In the genomic region with DNA sequence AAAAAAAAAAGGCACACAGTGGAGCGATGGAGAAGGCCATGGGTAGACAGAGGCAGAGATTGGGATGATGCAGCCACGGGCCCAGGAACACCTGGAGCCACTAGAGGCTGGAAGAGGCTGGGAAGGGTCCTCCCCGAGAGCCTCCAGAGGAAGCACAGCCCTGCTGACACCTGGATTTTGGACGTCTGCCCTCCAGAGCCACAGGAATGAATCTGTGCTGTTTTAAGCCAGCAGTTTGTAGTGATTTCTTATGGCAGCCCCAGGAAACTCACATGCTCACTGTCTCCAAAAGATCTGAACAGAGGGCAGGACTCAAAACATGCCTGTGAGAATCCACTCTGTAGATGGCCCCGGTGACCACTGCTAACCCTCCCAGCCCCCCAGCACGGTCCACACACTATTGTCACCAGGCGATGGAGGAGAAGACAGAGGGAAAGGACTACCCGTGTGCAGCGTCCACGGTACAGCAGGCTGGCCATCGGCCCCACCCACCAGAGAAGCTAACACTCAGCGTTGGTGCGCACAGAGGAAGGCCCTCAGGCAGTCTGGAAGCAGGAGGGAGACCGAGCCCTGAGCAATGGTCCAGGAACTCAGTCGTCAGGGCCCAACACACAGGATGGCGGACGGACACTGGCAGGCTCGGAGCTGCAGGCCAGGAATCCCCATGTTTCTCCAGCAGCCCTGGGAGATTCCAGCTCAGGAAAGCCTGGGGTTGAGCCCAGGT, we compare ENCODE assay signal across 18 cellular contexts.
A peak's percentile ranks its signal among the peaks of the same experiment; 100 is the strongest.
DNase-seq lines count a peak whose midpoint lies in the region; ATAC-seq, FAIRE-seq and TF ChIP-seq lines count a peak whose summit lies in the region.
"Had no signal": no experiment of that assay in that cellular context is flagged by ENCODE, and none has a peak within 500 bp of the region (broad histone marks: within the 10 kb centered on the region; RNA-seq: fewer than 3 reads in every experiment).

No MANE protein-coding gene starts in this region.

- no peaks in the 10 kb centered on the region for H4K20me1 ChIP-seq in GM12878 (ENCODE audit: control insufficient read depth, insufficient read depth)

- H3K27ac ChIP-seq in left ventricle myocardium inferior (replicated peaks) (peak overlapping the region; percentile 78), GM12878 (ENCODE audit: control insufficient read depth, insufficient read depth) (no peak overlapping the region), thyroid gland (peak overlapping the region in 2 of 3 donors; percentile 5 to 31)

- intact Hi-C loops in left ventricle myocardium inferior (cut with micrococcal nuclease) = no loop called here
- intact Hi-C loops in Right ventricle myocardium superior (cut with DNase I) = loop anchor here (10.0 kb wide), 1 partner anchor 98 kb away; the partner anchor contains the start of gene BMP7
- intact Hi-C loops in GM12878 (cut with micrococcal nuclease; ENCODE audit: unreplicated experiment) = no loop called here
- intact Hi-C loops in thyroid gland (cut with DNase I) = no loop called here

- H3K4me3 ChIP-seq in left ventricle myocardium inferior = no peak overlapping the region
- no peak overlapping the region for H3K4me3 ChIP-seq in GM12878
- no peak overlapping the region for H3K4me3 ChIP-seq in thyroid gland (replicated peaks in 1 of 3)
- H3K4me3 ChIP-seq: GM23338, Peyer's patch had no signal

- WGBS in GM12878 (ENCODE audit: insufficient coverage, insufficient replicate concordance, low lambda C conversion rate, missing lambda C conversion rate) = 41% methylated on average over 18 of the region's 18 CpGs
- 84 to 92% methylated on average over 17 to 18 of the region's 18 CpGs for WGBS in thyroid gland, 2 donors

- H3K4me1 ChIP-seq in left ventricle myocardium inferior (peaks cover 19% of the 10 kb centered on the region), GM12878 (ENCODE audit: control insufficient read depth, insufficient read depth, low read length) (no peaks in the 10 kb centered on the region), thyroid gland (peaks cover 19 to 22% of the 10 kb centered on the region in 2 donors)
- H3K4me1 ChIP-seq: BE2C, Peyer's patch had no signal

- TF ChIP-seq POLR2A in GM12878 (IDR thresholded peaks at IDR 0.05; ENCODE audit: low read depth, low read length) = no peak
- no peak for TF ChIP-seq POLR2A in thyroid gland (IDR thresholded peaks at IDR 0.05)

- TF ChIP-seq EP300 in GM12878 (IDR thresholded peaks at IDR 0.05; ENCODE audit: borderline replicate concordance in 1 of 2, control insufficient read depth in 1 of 2, low read depth in 2 of 2, low read length in 2 of 2) = no peak

- no peaks in the 10 kb centered on the region for H3K4me1 Mint-ChIP-seq in T-helper 17 cell
- H3K4me1 Mint-ChIP-seq: CD8-positive, alpha-beta memory T cell had no signal

- ATAC-seq in Right ventricle myocardium superior (ENCODE audit: poor library complexity) = no peak
- no peak for ATAC-seq in GM12878
- no peak for ATAC-seq in T-helper 17 cell
- ATAC-seq: GM23338 had no signal

- H3K27ac Mint-ChIP-seq in T-helper 17 cell = no peak overlapping the region
- H3K27ac Mint-ChIP-seq: CD8-positive, alpha-beta memory T cell; GM23338 had no signal

- POLR2A ChIA-PET in GM12878 (lab: Charles Lee) = no interaction called here

- TF ChIP-seq CTCF in left ventricle myocardium inferior (IDR thresholded peaks at IDR 0.05; ENCODE audit: borderline replicate concordance) (no peak), GM12878 (IDR thresholded peaks at IDR 0.05 in 2 of 3, conservative IDR thresholded peaks at IDR 0.05 in 1 of 3; ENCODE audit: control insufficient read depth in 2 of 3, extremely low read depth in 1 of 3, insufficient read depth in 1 of 3, low read depth in 3 of 3, low read length in 3 of 3) (no peak), thyroid gland (IDR thresholded peaks at IDR 0.05) (no peak), GM20000 (IDR thresholded peaks at IDR 0.05; ENCODE audit: extremely low read depth, missing control alignments) (no peak)

- H3K27me3 Mint-ChIP-seq in T-helper 17 cell = peaks cover 20% of the 10 kb centered on the region

- BruUV-seq in GM12878 (replicated peaks; lab: Mats Ljungman, UMichigan) = no TSS peak

- peak; percentile 76 for FAIRE-seq in HTR-8/SVneo (lab: Jason Lieb, UNC)
- no peak for FAIRE-seq in GM12878 (lab: Jason Lieb, UNC)

- CTCF ChIA-PET in GM12878 (lab: Yijun Ruan, JAX) = no interaction called here

- SMC1A ChIA-PET in GM12878 (lab: Charles Lee; ENCODE audit: uncharacterized antibody, unreplicated experiment) = no interaction called here

- H3K36me3 ChIP-seq in left ventricle myocardium inferior = no peaks in the 10 kb centered on the region
- no peaks in the 10 kb centered on the region for H3K36me3 ChIP-seq in GM12878 (ENCODE audit: control insufficient read depth in 2 of 2, insufficient read depth in 2 of 2, low read length in 1 of 2)
- H3K36me3 ChIP-seq in thyroid gland = peaks cover 0 to 7% of the 10 kb centered on the region in 2 donors
- H3K36me3 ChIP-seq: BE2C, Peyer's patch had no signal

- H3K36me3 Mint-ChIP-seq in T-helper 17 cell (ENCODE audit: low read depth) = no peaks in the 10 kb centered on the region
- H3K36me3 Mint-ChIP-seq: CD8-positive, alpha-beta memory T cell had no signal

- no peak overlapping the region for H3K4me2 ChIP-seq in GM12878 (ENCODE audit: control insufficient read depth, insufficient read depth)
- H3K4me2 ChIP-seq: GM23338 had no signal

- no peak overlapping the region for H3K9ac ChIP-seq in GM12878 (ENCODE audit: control insufficient read depth, insufficient read depth, low read length)

- H3K27me3 ChIP-seq in left ventricle myocardium inferior (ENCODE audit: low read depth) = no peaks in the 10 kb centered on the region
- H3K27me3 ChIP-seq in GM12878 (replicated peaks in 1 of 2; ENCODE audit: control insufficient read depth in 2 of 2, insufficient read depth in 2 of 2, low read length in 1 of 2) = no peaks in the 10 kb centered on the region; a peak in 3 of 4 replicates
- no peaks in the 10 kb centered on the region for H3K27me3 ChIP-seq in thyroid gland
- H3K27me3 ChIP-seq: BE2C, Peyer's patch had no signal

- RAD21 ChIA-PET in GM12878 (lab: Charles Lee; ENCODE audit: unreplicated experiment) = no interaction called here

- in situ Hi-C loops in GM12878 (cut with MboI) = no loop called here

- H3K4me3 Mint-ChIP-seq in T-helper 17 cell = no peak overlapping the region
- H3K4me3 Mint-ChIP-seq: CD8-positive, alpha-beta memory T cell; GM23338 had no signal

- no peak for DNase-seq in left ventricle myocardium inferior
- no peak for DNase-seq in Right ventricle myocardium superior
- no peak for DNase-seq in HTR-8/SVneo (ENCODE audit: insufficient read length, low spot score)
- no peak for DNase-seq in GM12878 (ENCODE audit: low read depth, low spot score)
- DNase-seq in thyroid gland = peak in 1 of 2 donors; percentile 25
- DNase-seq in midbrain (lab: John Stamatoyannopoulos, UW) = no peak
- no peak for DNase-seq in T-helper 17 cell
- no peak for DNase-seq in GM20000 (ENCODE audit: low spot score)
- DNase-seq: 8988T; BE2C; CD8-positive, alpha-beta memory T cell; NCI-H1105 treated with DMSO at 0.1 percent for 48 hours; NCI-H187; NCI-H226; NCI-H524 treated with DMSO at 0.1 percent for 48 hours; SIG-M5 had no signal

- no peaks in the 10 kb centered on the region for H3K79me2 ChIP-seq in GM12878 (ENCODE audit: control insufficient read depth, insufficient read depth, low read length)

- TF ChIP-seq RAD21 in GM12878 (IDR thresholded peaks at IDR 0.05; ENCODE audit: insufficient read depth, low read depth, low read length) = no peak

- no peak overlapping the region for H2AFZ ChIP-seq in GM12878 (ENCODE audit: control insufficient read depth, low read depth, low read length)
- H2AFZ ChIP-seq: GM23338 had no signal

- no peaks in the 10 kb centered on the region for H3K9me3 ChIP-seq in left ventricle myocardium inferior (replicated peaks)
- H3K9me3 ChIP-seq in GM12878 (replicated peaks; ENCODE audit: control insufficient read depth, insufficient read depth, low read length) = no peaks in the 10 kb centered on the region; the same call in 2 of the 3 replicates
- no peaks in the 10 kb centered on the region for H3K9me3 ChIP-seq in thyroid gland
- no peaks in the 10 kb centered on the region for H3K9me3 ChIP-seq in T-helper 17 cell (ENCODE audit: control insufficient read depth, low read length, poor library complexity, severe bottlenecking)
- H3K9me3 ChIP-seq: BE2C, Peyer's patch had no signal

TF ChIP-seq in GM12878, 131 proteins besides CTCF, POLR2A, EP300 and RAD21 (continues in another document):
- TF ChIP-seq SRF (IDR thresholded peaks at IDR 0.05; ENCODE audit: low read depth in 2 of 2, low read length in 2 of 2) (no peak), MTA3 (IDR thresholded peaks at IDR 0.05; ENCODE audit: borderline replicate concordance, low read length) (no peak), ETV6 (conservative IDR thresholded peaks at IDR 0.05 in 1 of 2, IDR thresholded peaks at IDR 0.05 in 1 of 2; ENCODE audit: borderline replicate concordance in 1 of 2, low read depth in 1 of 2) (0 out of 4 replicates have a peak, but pooled peaks of 1 of the 2 experiments have one; percentile 31), KLF5 (IDR thresholded peaks at IDR 0.05; ENCODE audit: partially characterized antibody) (no peak), NR2C1 (IDR thresholded peaks at IDR 0.05) (no peak), EED (IDR thresholded peaks at IDR 0.05; ENCODE audit: low read depth) (no peak), KAT2A (conservative IDR thresholded peaks at IDR 0.05; ENCODE audit: control insufficient read depth, low read depth, low read length) (no peak), NFXL1 (IDR thresholded peaks at IDR 0.05; ENCODE audit: borderline replicate concordance) (0 out of 2 replicates have a peak, but pooled peaks have one; percentile 8), BHLHE40 (IDR thresholded peaks at IDR 0.05; ENCODE audit: borderline replicate concordance in 1 of 2, low read depth in 2 of 2, low read length in 1 of 2) (no peak)
